12 cellular contexts compared by ENCODE assay signal in genomic region chr12:7498832-7499231, GRCh38. TPM values are rescaled to one million over a fixed set of nuclear protein-coding genes. Genes with fewer than 3 reads are reported as not detected.
DNase-seq lines count a peak whose midpoint lies in the region; ATAC-seq and TF ChIP-seq lines count a peak whose summit lies in the region.
"Had no signal": no experiment of that assay in that cellular context is flagged by ENCODE, and none has a peak within 500 bp of the region (broad histone marks: within the 10 kb centered on the region; RNA-seq: fewer than 3 reads in every experiment).

No MANE protein-coding gene starts in this region.

- peaks cover 7% of the 10 kb centered on the region for H3K9me3 Mint-ChIP-seq in progenitor cell of endocrine pancreas (ENCODE audit: low read depth)

- H3K4me3 ChIP-seq in AG04449 (ENCODE audit: low read depth, low read length) (no peak overlapping the region), NB4 (ENCODE audit: low read depth, low read length) (no peak overlapping the region), mucosa of descending colon (no peak overlapping the region), WERI-Rb-1 (ENCODE audit: low read depth, low read length) (no peak overlapping the region)

- peak; percentile 69 for DNase-seq in AG04449 (ENCODE audit: low read depth, low spot score)
- DNase-seq in NB4 (ENCODE audit: low read depth), result peak; percentile 33
- peak; percentile 2 for DNase-seq in dermis blood vessel endothelial cell
- peak in 1 of 3 donors; percentile 3 for DNase-seq in mucosa of descending colon
- no peak for DNase-seq in progenitor cell of endocrine pancreas (ENCODE audit: low spot score, unreplicated experiment)
- DNase-seq in COLO668 (lab: John Stamatoyannopoulos, UW; ENCODE audit: unreplicated experiment), result no peak
- no peak for DNase-seq in WERI-Rb-1
- DNase-seq: dorsolateral prefrontal cortex; Kasumi-1; stimulated activated CD4-positive, alpha-beta T cell treated with anti-CD3 and anti-CD28 coated beads, Interleukin-4, amount 100 ng/mL, for 24 hours had no signal

- H3K4me1 ChIP-seq in mucosa of descending colon (ENCODE audit: low read depth), result no peaks in the 10 kb centered on the region

- ATAC-seq in mucosa of descending colon, result peak; percentile 16
- ATAC-seq in HG03565 (IDR thresholded peaks at IDR 0.05; ENCODE audit: unreplicated experiment), result no peak

- peaks cover 38% of the 10 kb centered on the region for H3K27me3 ChIP-seq in WERI-Rb-1 (ENCODE audit: insufficient read depth, low read depth, severe bottlenecking)

- no peak for TF ChIP-seq POLR2A in NB4 (IDR thresholded peaks at IDR 0.05; ENCODE audit: extremely low read depth, insufficient read length)

- no peak overlapping the region for H3K4me3 Mint-ChIP-seq in progenitor cell of endocrine pancreas (ENCODE audit: low read depth)
- H3K4me3 Mint-ChIP-seq: B cell had no signal

- H3K27ac ChIP-seq in WERI-Rb-1, result no peak overlapping the region

- peaks cover 23% of the 10 kb centered on the region for H3K4me1 Mint-ChIP-seq in progenitor cell of endocrine pancreas (ENCODE audit: low read depth)
- H3K4me1 Mint-ChIP-seq: B cell had no signal

- no peak overlapping the region for H3K27ac Mint-ChIP-seq in progenitor cell of endocrine pancreas
- H3K27ac Mint-ChIP-seq: B cell had no signal

- no peaks in the 10 kb centered on the region for H3K36me3 Mint-ChIP-seq in progenitor cell of endocrine pancreas (ENCODE audit: insufficient read depth)

- H3K9me3 ChIP-seq in mucosa of descending colon (no peaks in the 10 kb centered on the region), WERI-Rb-1 (ENCODE audit: severe bottlenecking) (no peaks in the 10 kb centered on the region)

- CTCF ChIA-PET in AG04449 (lab: Yijun Ruan, JAX), result no interaction called here

- TF ChIP-seq CTCF in AG04449 (IDR thresholded peaks at IDR 0.05; ENCODE audit: insufficient read depth, low read length, missing control alignments) (no peak), NB4 (IDR thresholded peaks at IDR 0.05; ENCODE audit: low read depth, low read length) (no peak), mucosa of descending colon (IDR thresholded peaks at IDR 0.05) (no peak), progenitor cell of endocrine pancreas (IDR thresholded peaks at IDR 0.05; ENCODE audit: unreplicated experiment) (no peak), WERI-Rb-1 (IDR thresholded peaks at IDR 0.05; ENCODE audit: low read depth, low read length) (no peak)

- POLR2A ChIA-PET in AG04449 (lab: Yijun Ruan, JAX), result no interaction called here

- H3K36me3 ChIP-seq in mucosa of descending colon (ENCODE audit: low read depth) (no peaks in the 10 kb centered on the region), WERI-Rb-1 (no peaks in the 10 kb centered on the region)

- intact Hi-C loops in mucosa of descending colon (cut with DNase I, micrococcal nuclease), result no loop called here

- H3K27me3 Mint-ChIP-seq in progenitor cell of endocrine pancreas, result no peaks in the 10 kb centered on the region

RNA-seq across cellular contexts. Expression of gene CD163, which starts 4.7 kb away (rescaled TPM):
- total RNA-seq in dermis blood vessel endothelial cell (not detected in 2 replicates), mucosa of descending colon (100 to 1,000 TPM in 2 of 3 donors, 1 to 10 TPM in 1; 7.6 to 168 (median 153) TPM), progenitor cell of endocrine pancreas (1.7 and 2.0 TPM in 2 replicates)

RNA-seq across cellular contexts. Expression of gene CD163L1, which starts 54.9 kb away (rescaled TPM):
- total RNA-seq in dermis blood vessel endothelial cell, result 5.4 and 7.1 TPM in 2 replicates
- 10 to 100 TPM in 2 of 3 donors, 1 to 10 TPM in 1; 9.5 to 33.5 (median 12.6) TPM for total RNA-seq in mucosa of descending colon
- 1.1 TPM in 2 replicates for total RNA-seq in progenitor cell of endocrine pancreas

Comparison
In these comparisons a context has a peak if more than half of its experiments do, and no peak if none do; other contexts are left out.
1. DNase-seq: peak in AG04449 (single experiment), NB4 (single experiment) and dermis blood vessel endothelial cell (single experiment); none in progenitor cell of endocrine pancreas (single experiment), COLO668 (single experiment) and WERI-Rb-1 (single experiment).